Comparison of ENCODE assay signal across 30 cellular contexts in the genomic region with DNA sequence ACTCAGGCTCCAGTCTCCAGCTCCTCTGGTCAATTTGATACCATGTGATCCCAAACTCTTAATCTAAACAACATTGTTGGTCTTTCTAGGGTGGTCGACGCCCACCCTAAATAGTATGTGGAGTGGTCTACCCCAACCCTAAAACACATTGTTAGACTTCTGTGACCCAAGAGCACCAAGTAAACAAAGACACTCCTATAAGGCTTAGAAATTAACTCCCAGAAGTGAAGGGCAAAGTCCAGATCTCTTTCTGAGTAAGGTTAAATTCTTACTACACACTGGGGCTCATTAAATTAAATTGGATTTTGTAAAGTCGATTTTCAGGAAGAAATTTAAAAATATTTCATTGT.
A peak's percentile ranks its signal among the peaks of the same experiment; 100 is the strongest.
DNase-seq lines count a peak whose midpoint lies in the region; TF ChIP-seq lines count a peak whose summit lies in the region.
"Had no signal": no experiment of that assay in that cellular context is flagged by ENCODE, and none has a peak within 500 bp of the region (broad histone marks: within the 10 kb centered on the region; RNA-seq: fewer than 3 reads in every experiment).

No MANE protein-coding gene starts in this region.

- intact Hi-C loops in colonic mucosa (cut with DNase I) = no loop called here

- H3K9ac ChIP-seq in colonic mucosa (ENCODE audit: low read depth in 2 of 2, low read length in 2 of 2) = peak overlapping the region in 1 of 2 donors; percentile 22
- peak overlapping the region in 1 of 2 donors; percentile 46 for H3K9ac ChIP-seq in mucosa of rectum (ENCODE audit: low read depth in 1 of 2, low read length in 2 of 2)

- no peaks in the 10 kb centered on the region for H3K27me3 Mint-ChIP-seq in chondrocyte (ENCODE audit: low read depth)
- H3K27me3 Mint-ChIP-seq: activated T-cell treated with anti-CD3 and anti-CD28 coated beads, Interleukin-2, amount 50 U/mL, for 24 hours; CD4-positive, alpha-beta memory T cell; stimulated activated memory B cell treated with anti-CD40 and anti-IgM and Interleukin-4, amounts not matched to agents 10 μg/mL and 1 μg/mL and 100 μg/mL, for 72 hours had no signal

- peaks cover 2% of the 10 kb centered on the region for H3K36me3 Mint-ChIP-seq in chondrocyte (ENCODE audit: low read depth)

- no peaks in the 10 kb centered on the region for H3K9me3 Mint-ChIP-seq in chondrocyte (ENCODE audit: low read depth)
- H3K9me3 Mint-ChIP-seq: activated T-cell treated with anti-CD3 and anti-CD28 coated beads, Interleukin-2, amount 50 U/mL, for 24 hours; CD4-positive, alpha-beta memory T cell; neural crest cell; stimulated activated memory B cell treated with anti-CD40 and anti-IgM and Interleukin-4, amounts not matched to agents 10 μg/mL and 1 μg/mL and 100 μg/mL, for 72 hours had no signal

- H3K4me3 ChIP-seq in colonic mucosa (no peak overlapping the region), mucosa of rectum (ENCODE audit: low read length in 2 of 2) (peak overlapping the region; percentile 43 to 51)
- H3K4me3 ChIP-seq: HAP-1, lung, sigmoid colon, suprapubic skin had no signal

- H3K27ac Mint-ChIP-seq in chondrocyte (ENCODE audit: unreplicated experiment) = no peak overlapping the region
- H3K27ac Mint-ChIP-seq: activated T-cell treated with anti-CD3 and anti-CD28 coated beads, Interleukin-2, amount 50 U/mL, for 24 hours; CD4-positive, alpha-beta memory T cell had no signal

- H3K9me3 ChIP-seq in colonic mucosa = no peaks in the 10 kb centered on the region
- H3K9me3 ChIP-seq in mucosa of rectum (ENCODE audit: control insufficient read depth in 2 of 2, low read length in 2 of 2) = no peaks in the 10 kb centered on the region
- H3K9me3 ChIP-seq: HAP-1, sigmoid colon, suprapubic skin had no signal

- peak overlapping the region; percentile 81 for H3K27ac ChIP-seq in colonic mucosa
- peak overlapping the region; percentile 90 to 93 for H3K27ac ChIP-seq in mucosa of rectum (ENCODE audit: low read depth in 2 of 2, low read length in 2 of 2)
- H3K27ac ChIP-seq: sigmoid colon, suprapubic skin had no signal

- DNase-seq in DMS53 (lab: John Stamatoyannopoulos, UW) = peak; percentile 40
- no peak for DNase-seq in DMS53 treated with DMSO at 0.1 percent for 48 hours (lab: John Stamatoyannopoulos, UW; ENCODE audit: unreplicated experiment)
- DNase-seq in colonic mucosa = no peak
- DNase-seq in activated CD4-positive, alpha-beta T cell treated with anti-CD3 and anti-CD28 coated beads for 1 hour = no peak
- no peak for DNase-seq in chondrocyte (ENCODE audit: low spot score)
- DNase-seq in germinal center (ENCODE audit: low spot score) = no peak
- no peak for DNase-seq in NCI-H2107 (lab: John Stamatoyannopoulos, UW)
- DNase-seq: 8988T; activated CD4-positive, alpha-beta T cell treated with anti-CD3 and anti-CD28 coated beads for 4 hours; activated gamma-delta T cell; activated T-cell treated with anti-CD3 and anti-CD28 coated beads, Interleukin-2, amount 50 U/mL, for 24 hours; CD4-positive, alpha-beta memory T cell; central memory CD4-positive, alpha-beta T cell; GDM1; glutamatergic neuron; islet precursor cell; KBM-7; MM.1S; NCI-H1417; NCI-H2029 treated with DMSO at 0.1 percent for 48 hours; NCI-H748 treated with DMSO at 0.1 percent for 48 hours; sigmoid colon; stimulated activated CD4-positive, alpha-beta T cell treated with anti-CD3 and anti-CD28 coated beads, Interleukin-4, amount 100 ng/mL, for 4 hours; T-helper 2 cell had no signal

- H3K4me1 Mint-ChIP-seq in chondrocyte (ENCODE audit: low read depth) = no peaks in the 10 kb centered on the region
- H3K4me1 Mint-ChIP-seq: CD4-positive, alpha-beta memory T cell; neural crest cell had no signal

- TF ChIP-seq CTCF in colonic mucosa (IDR thresholded peaks at IDR 0.05) (no peak), chondrocyte (IDR thresholded peaks at IDR 0.05) (no peak)

- no peak overlapping the region for H3K4me3 Mint-ChIP-seq in chondrocyte (ENCODE audit: unreplicated experiment)
- H3K4me3 Mint-ChIP-seq: activated T-cell treated with anti-CD3 and anti-CD28 coated beads, Interleukin-2, amount 50 U/mL, for 24 hours; CD4-positive, alpha-beta memory T cell; neural crest cell; stimulated activated memory B cell treated with anti-CD40 and anti-IgM and Interleukin-4, amounts not matched to agents 10 μg/mL and 1 μg/mL and 100 μg/mL, for 72 hours had no signal

- H3K36me3 ChIP-seq in colonic mucosa = peaks cover 4% of the 10 kb centered on the region
- peaks cover 0 to 4% of the 10 kb centered on the region in 2 donors for H3K36me3 ChIP-seq in mucosa of rectum (ENCODE audit: control insufficient read depth in 2 of 2, insufficient read depth in 2 of 2, low read length in 2 of 2)
- H3K36me3 ChIP-seq: HAP-1, sigmoid colon had no signal

- H3K27me3 ChIP-seq in colonic mucosa (no peaks in the 10 kb centered on the region), mucosa of rectum (ENCODE audit: control insufficient read depth in 2 of 2, insufficient read depth in 2 of 2, low read length in 2 of 2) (no peaks in the 10 kb centered on the region)
- H3K27me3 ChIP-seq: sigmoid colon, suprapubic skin had no signal

- no peaks in the 10 kb centered on the region for H3K4me1 ChIP-seq in colonic mucosa
- H3K4me1 ChIP-seq in mucosa of rectum (ENCODE audit: control insufficient read depth in 2 of 2, insufficient read depth in 2 of 2, low read length in 2 of 2) = peaks cover 14 to 43% of the 10 kb centered on the region in 2 donors
- H3K4me1 ChIP-seq: HAP-1, sigmoid colon, suprapubic skin had no signal
